Comparison of ENCODE assay signal across 7 cellular contexts in the genomic region with DNA sequence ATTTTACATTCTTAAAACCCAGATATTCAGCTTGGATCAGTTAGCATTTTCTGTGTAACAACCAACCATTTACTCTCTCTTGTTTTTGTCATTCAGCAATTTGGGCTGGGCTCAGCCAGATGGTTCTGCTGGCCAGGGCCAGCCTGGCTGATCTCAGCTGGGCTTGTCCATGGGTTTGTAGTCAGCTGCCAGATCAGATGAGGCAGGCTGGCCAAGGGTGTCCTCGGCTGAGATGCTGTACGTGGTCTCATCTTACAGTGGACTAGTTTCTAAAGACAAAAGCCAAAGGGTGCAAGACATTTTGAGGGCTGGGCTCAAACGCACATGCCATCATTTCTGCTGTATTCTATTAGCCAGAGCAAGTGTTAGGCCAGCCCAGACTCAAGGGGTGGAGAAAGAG.
"Had no signal": no experiment of that assay in that cellular context is flagged by ENCODE, and none has a peak within 500 bp of the region (broad histone marks: within the 10 kb centered on the region; RNA-seq: fewer than 3 reads in every experiment).

No MANE protein-coding gene starts in this region.

- H3K4me2 ChIP-seq: GM23338 had no signal

- ATAC-seq: GM23338 had no signal

- H3K4me3 ChIP-seq: GM23338, K562 had no signal

- DNase-seq: H9, HCEC 1CT, IMR-90 had no signal

- H2AFZ ChIP-seq: GM23338 had no signal

- FAIRE-seq: H1, H54, K562 had no signal
